ENCODE assay signal across 9 cellular contexts in genomic region chr1:200154069-200154767, GRCh38.
DNase-seq lines count a peak whose midpoint lies in the region; ATAC-seq and TF ChIP-seq lines count a peak whose summit lies in the region.
"Had no signal": no experiment of that assay in that cellular context is flagged by ENCODE, and none has a peak within 500 bp of the region (broad histone marks: within the 10 kb centered on the region; RNA-seq: fewer than 3 reads in every experiment).

No MANE protein-coding gene starts in this region.

- no peaks in the 10 kb centered on the region for H3K36me3 Mint-ChIP-seq in activated naive CD8-positive, alpha-beta T cell

- H3K4me1 Mint-ChIP-seq in activated naive CD8-positive, alpha-beta T cell (ENCODE audit: low read depth), result peaks cover 43% of the 10 kb centered on the region

- 0 out of 2 replicates have a peak, but pooled peaks cover 3% of the 10 kb centered on the region for H3K9me3 ChIP-seq in OCI-LY7 (ENCODE audit: low read length)

- peak overlapping the region; percentile 78 for H3K4me3 Mint-ChIP-seq in activated naive CD8-positive, alpha-beta T cell

- peak; percentile 9 for DNase-seq in DMS153 (lab: John Stamatoyannopoulos, UW)
- DNase-seq in DMS153 treated with DMSO at 0.1 percent for 48 hours (lab: John Stamatoyannopoulos, UW; ENCODE audit: unreplicated experiment), result no peak
- DNase-seq in OCI-LY7 (ENCODE audit: low spot score), result peak; percentile 93
- DNase-seq in stimulated activated CD4-positive, alpha-beta T cell treated with anti-CD3 and anti-CD28 coated beads, Interleukin-4, amount 100 ng/mL, for 4 hours, result peak; percentile 11 to 56
- no peak for DNase-seq in NCI-H345 (lab: John Stamatoyannopoulos, UW)
- no peak for DNase-seq in NCI-H1930 (lab: John Stamatoyannopoulos, UW)

- intact Hi-C loops in OCI-LY7 (cut with micrococcal nuclease; ENCODE audit: unreplicated experiment), result loop anchor here (5.0 to 10.0 kb wide), 4 partner anchors 127 to 221 kb away; partner anchors contain the start of gene NR5A2

- H4K20me1 ChIP-seq in OCI-LY7 (ENCODE audit: insufficient read depth, low read length), result no peaks in the 10 kb centered on the region

- H2AFZ ChIP-seq in OCI-LY7 (ENCODE audit: low read length), result peak overlapping the region; percentile 71; the same call in 1 of the 2 replicates

- POLR2A ChIA-PET in OCI-LY7 (lab: Charles Lee), result interaction anchor here (1.0 to 1.8 kb wide), 10 partner anchors 9 to 257 kb away, joined by 3 to 13 read pairs (median 5); no protein-coding TSS in a partner anchor

- H3K79me2 ChIP-seq in OCI-LY7 (ENCODE audit: insufficient read depth, low read depth, low read length), result no peaks in the 10 kb centered on the region

- no peaks in the 10 kb centered on the region for H3K9me3 Mint-ChIP-seq in activated naive CD8-positive, alpha-beta T cell (ENCODE audit: low read depth)

- H3K4me3 ChIP-seq in OCI-LY7 (ENCODE audit: low read depth, low read length, poor library complexity, severe bottlenecking), result peak overlapping the region; percentile 41

- no peaks in the 10 kb centered on the region for H3K36me3 ChIP-seq in OCI-LY7 (ENCODE audit: insufficient read depth, low read length)

- CTCF ChIA-PET in OCI-LY7 (lab: Charles Lee; ENCODE audit: unreplicated experiment), result interaction anchor here (0.8 to 1.7 kb wide), 2 partner anchors 11 kb away, joined by 3 to 4 read pairs; no protein-coding TSS in a partner anchor

- H3K27me3 Mint-ChIP-seq in activated naive CD8-positive, alpha-beta T cell, result no peaks in the 10 kb centered on the region

- H3K9me2 ChIP-seq in OCI-LY7 (ENCODE audit: insufficient read depth, low read length), result no peaks in the 10 kb centered on the region

- H3K4me2 ChIP-seq in OCI-LY7 (ENCODE audit: low read length), result peak overlapping the region; percentile 63

- peak overlapping the region; percentile 94 for H3K27ac Mint-ChIP-seq in activated naive CD8-positive, alpha-beta T cell

- peak overlapping the region; percentile 89 for H3K27ac ChIP-seq in OCI-LY7 (ENCODE audit: low read depth, low read length, poor library complexity, severe bottlenecking)
- H3K27ac ChIP-seq: 22Rv1 had no signal

- ATAC-seq in HG02943 (IDR thresholded peaks at IDR 0.05; ENCODE audit: low read depth, unreplicated experiment), result peak; percentile 92

- BruUV-seq in OCI-LY7 (replicated peaks; lab: Mats Ljungman, UMichigan), result no TSS peak

- no peak for TF ChIP-seq CTCF in OCI-LY7 (conservative IDR thresholded peaks at IDR 0.05; ENCODE audit: low read length)

- peaks cover 56% of the 10 kb centered on the region for H3K4me1 ChIP-seq in OCI-LY7 (ENCODE audit: insufficient read depth, low read length, poor library complexity, severe bottlenecking)

Comparison
In these comparisons a context has a peak if more than half of its experiments do, and no peak if none do; other contexts are left out.
1. DNase-seq: peak in DMS153 (single experiment), OCI-LY7 (single experiment) and stimulated activated CD4-positive, alpha-beta T cell treated with anti-CD3 and anti-CD28 coated beads, Interleukin-4, amount 100 ng/mL, for 4 hours (2 of 2); none in DMS153 treated with DMSO at 0.1 percent for 48 hours (single experiment), NCI-H345 (single experiment) and NCI-H1930 (0 of 2).